19 cellular contexts compared by ENCODE assay signal in the genomic region with DNA sequence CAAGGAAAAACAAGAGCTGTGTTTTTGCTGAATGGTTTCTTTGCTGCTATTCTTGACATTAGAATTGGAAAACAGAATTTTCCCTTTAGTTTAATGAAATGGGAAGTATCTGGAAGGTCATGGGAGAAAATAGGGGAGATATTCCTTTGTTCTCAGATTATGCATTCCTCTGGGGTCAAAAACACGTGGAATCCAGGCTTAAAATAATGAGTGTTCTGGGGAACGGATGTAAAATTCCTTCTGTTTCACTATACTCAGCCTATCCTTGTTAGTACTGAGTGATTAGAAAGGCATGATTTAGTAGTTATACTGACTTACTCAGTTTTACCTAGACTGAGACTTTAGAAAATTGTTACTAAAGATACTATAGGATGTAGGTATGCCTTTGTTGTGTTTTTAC.
"Had no signal": no experiment of that assay in that cellular context is flagged by ENCODE, and none has a peak within 500 bp of the region (broad histone marks: within the 10 kb centered on the region; RNA-seq: fewer than 3 reads in every experiment).

No MANE protein-coding gene starts in this region.

- H3K9ac ChIP-seq: parathyroid adenoma had no signal

- H2AFZ ChIP-seq: parathyroid adenoma had no signal

- DNase-seq: activated CD4-positive, alpha-beta T cell treated with anti-CD3 and anti-CD28 coated beads, Interleukin-2, amount 10 ng/mL, durations not matched to agents 7 days and 5 days; activated CD8-positive, alpha-beta T cell treated with anti-CD3 and anti-CD28 coated beads, Interleukin-2, amount 10 ng/mL, durations not matched to agents 7 days and 5 days; activated naive CD4-positive, alpha-beta T cell treated with anti-CD3 and anti-CD28 coated beads, Interleukin-2, amount 10 ng/mL, durations not matched to agents 7 days and 5 days; activated naive CD8-positive, alpha-beta T cell treated with anti-CD3 and anti-CD28 coated beads, Interleukin-2, amount 50 U/mL, for 24 hours; activated T-cell treated with anti-CD3 and anti-CD28 coated beads, Interleukin-2, amount 50 U/mL, for 4 hours; aorta; effector memory CD8-positive, alpha-beta T cell; foreskin keratinocyte; head of caudate nucleus; kidney; spleen; stimulated activated naive CD4-positive, alpha-beta T cell treated with Interleukin-2 at 50 U/mL for 16 hours; substantia nigra; T1000 had no signal

- H3K27me3 ChIP-seq: foreskin keratinocyte, neutrophil, spleen had no signal

- H3K4me1 Mint-ChIP-seq: activated naive CD4-positive, alpha-beta T cell treated with anti-CD3 and anti-CD28 coated beads, Interleukin-2, amount 10 ng/mL, durations not matched to agents 7 days and 5 days had no signal

- H3K9me3 Mint-ChIP-seq: activated CD4-positive, alpha-beta T cell treated with anti-CD3 and anti-CD28 coated beads, Interleukin-2, amount 10 ng/mL, durations not matched to agents 7 days and 5 days; activated naive CD4-positive, alpha-beta T cell treated with anti-CD3 and anti-CD28 coated beads, Interleukin-2, amount 10 ng/mL, durations not matched to agents 7 days and 5 days; activated naive CD8-positive, alpha-beta T cell treated with anti-CD3 and anti-CD28 coated beads, Interleukin-2, amount 50 U/mL, for 24 hours; activated T-cell treated with anti-CD3 and anti-CD28 coated beads, Interleukin-2, amount 50 U/mL, for 4 hours; type B pancreatic cell had no signal

- H3K36me3 Mint-ChIP-seq: activated naive CD4-positive, alpha-beta T cell treated with anti-CD3 and anti-CD28 coated beads, Interleukin-2, amount 10 ng/mL, durations not matched to agents 7 days and 5 days had no signal

- H3K27me3 Mint-ChIP-seq: activated naive CD4-positive, alpha-beta T cell treated with anti-CD3 and anti-CD28 coated beads, Interleukin-2, amount 10 ng/mL, durations not matched to agents 7 days and 5 days; activated naive CD8-positive, alpha-beta T cell treated with anti-CD3 and anti-CD28 coated beads, Interleukin-2, amount 50 U/mL, for 24 hours; effector memory CD8-positive, alpha-beta T cell; type B pancreatic cell had no signal

- H3K27ac ChIP-seq: foreskin keratinocyte, neutrophil, parathyroid adenoma had no signal

- ATAC-seq: activated CD8-positive, alpha-beta T cell treated with anti-CD3 and anti-CD28 coated beads, Interleukin-2, amount 10 ng/mL, durations not matched to agents 7 days and 5 days; activated naive CD8-positive, alpha-beta T cell treated with anti-CD3 and anti-CD28 coated beads, Interleukin-2, amount 50 U/mL, for 24 hours; activated T-cell treated with anti-CD3 and anti-CD28 coated beads, Interleukin-2, amount 50 U/mL, for 4 hours; effector memory CD8-positive, alpha-beta T cell; foreskin keratinocyte; left lobe of liver; sciatic nerve had no signal

- H3K9me3 ChIP-seq: neutrophil, spleen had no signal

- H3K4me3 Mint-ChIP-seq: activated CD4-positive, alpha-beta T cell treated with anti-CD3 and anti-CD28 coated beads, Interleukin-2, amount 10 ng/mL, durations not matched to agents 7 days and 5 days; activated CD8-positive, alpha-beta T cell treated with anti-CD3 and anti-CD28 coated beads, Interleukin-2, amount 10 ng/mL, durations not matched to agents 7 days and 5 days; activated naive CD4-positive, alpha-beta T cell treated with anti-CD3 and anti-CD28 coated beads, Interleukin-2, amount 10 ng/mL, durations not matched to agents 7 days and 5 days; activated naive CD8-positive, alpha-beta T cell treated with anti-CD3 and anti-CD28 coated beads, Interleukin-2, amount 50 U/mL, for 24 hours; activated T-cell treated with anti-CD3 and anti-CD28 coated beads, Interleukin-2, amount 50 U/mL, for 4 hours; effector memory CD8-positive, alpha-beta T cell; type B pancreatic cell had no signal

- H3K27ac Mint-ChIP-seq: activated CD4-positive, alpha-beta T cell treated with anti-CD3 and anti-CD28 coated beads, Interleukin-2, amount 10 ng/mL, durations not matched to agents 7 days and 5 days; activated CD8-positive, alpha-beta T cell treated with anti-CD3 and anti-CD28 coated beads, Interleukin-2, amount 10 ng/mL, durations not matched to agents 7 days and 5 days; activated naive CD4-positive, alpha-beta T cell treated with anti-CD3 and anti-CD28 coated beads, Interleukin-2, amount 10 ng/mL, durations not matched to agents 7 days and 5 days; activated naive CD8-positive, alpha-beta T cell treated with anti-CD3 and anti-CD28 coated beads, Interleukin-2, amount 50 U/mL, for 24 hours; effector memory CD8-positive, alpha-beta T cell; type B pancreatic cell had no signal

- H3K36me3 ChIP-seq: neutrophil, spleen had no signal

- H3K4me3 ChIP-seq: spleen had no signal
